In the genomic region with DNA sequence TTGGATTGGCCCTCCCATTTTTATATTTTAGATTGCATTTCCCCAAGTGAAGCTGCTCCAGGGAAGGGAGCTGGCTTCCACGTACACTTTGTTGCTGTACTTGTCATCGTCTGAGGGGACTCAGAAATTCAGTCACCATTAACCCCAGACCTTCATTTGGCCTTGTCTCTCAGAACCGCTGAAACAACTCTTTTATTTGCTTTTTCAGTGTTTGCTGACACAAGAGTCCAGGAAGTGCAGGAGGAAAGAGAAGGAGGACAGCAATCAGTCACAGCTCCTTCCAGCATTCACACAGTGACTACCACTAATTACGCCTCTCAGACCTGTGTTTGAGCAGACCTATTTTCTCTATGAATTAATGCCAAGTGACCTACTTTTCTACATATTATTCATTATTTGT, we compare ENCODE assay signal across 13 cellular contexts.
DNase-seq lines count a peak whose midpoint lies in the region; FAIRE-seq and TF ChIP-seq lines count a peak whose summit lies in the region.
"Had no signal": no experiment of that assay in that cellular context is flagged by ENCODE, and none has a peak within 500 bp of the region (broad histone marks: within the 10 kb centered on the region; RNA-seq: fewer than 3 reads in every experiment).

No MANE protein-coding gene starts in this region.

- TF ChIP-seq CTCF in spleen (IDR thresholded peaks at IDR 0.05 in 8 of 11, conservative IDR thresholded peaks at IDR 0.05 in 3 of 11) (no peak), D721Med (IDR thresholded peaks at IDR 0.05; ENCODE audit: insufficient read depth, missing control alignments) (no peak)

- H3K27me3 ChIP-seq in spleen (replicated peaks in 1 of 7) = peaks cover 0 to 3% (median 0%) of the 10 kb centered on the region in 7 donors

- no peaks in the 10 kb centered on the region for H3K9me3 ChIP-seq in spleen
- H3K9me3 ChIP-seq: thoracic aorta had no signal

- no peaks in the 10 kb centered on the region for H3K36me3 ChIP-seq in spleen
- H3K36me3 ChIP-seq: thoracic aorta had no signal

- no peak for TF ChIP-seq POLR2A in spleen (IDR thresholded peaks at IDR 0.05)

- H3K27ac ChIP-seq in spleen = peak overlapping the region in 5 of 8 donors; percentile 2 to 44 (median 35)
- H3K27ac ChIP-seq: thoracic aorta had no signal

- FAIRE-seq in D721Med (lab: Jason Lieb, UNC) = no peak

- no peak overlapping the region for H3K4me3 ChIP-seq in spleen
- H3K4me3 ChIP-seq: thoracic aorta had no signal

- WGBS in spleen, 5 donors = 51 to 78% (median 66%) methylated on average over 4 of the region's 4 CpGs

- intact Hi-C loops in spleen (cut with DNase I; ENCODE audit: low total_unique reads) = no loop called here

- DNase-seq in NCI-H1417 (lab: John Stamatoyannopoulos, UW) = peak; percentile 82 to 94 (median 90)
- peak; percentile 81 for DNase-seq in NCI-H748 treated with DMSO at 0.1 percent for 48 hours (lab: John Stamatoyannopoulos, UW)
- peak; percentile 81 for DNase-seq in left kidney (ENCODE audit: low read depth, low spot score)
- DNase-seq in spleen = no peak
- DNase-seq in COLO668 (lab: John Stamatoyannopoulos, UW; ENCODE audit: unreplicated experiment) = no peak
- DNase-seq in D721Med (ENCODE audit: insufficient read length, low spot score) = no peak
- no peak for DNase-seq in SW 1271 (lab: John Stamatoyannopoulos, UW)
- DNase-seq: activated CD4-positive, CD25-positive, alpha-beta regulatory T cell treated with anti-CD3 and anti-CD28 coated beads, Interleukin-2, amount 50 U/mL, for 72 hours; activated T-cell treated with anti-CD3 and anti-CD28 coated beads, Interleukin-2, amount 50 U/mL, for 1 hour; effector memory CD8-positive, alpha-beta T cell; Karpas-422; midbrain had no signal

- peaks cover 0 to 3% (median 0%) of the 10 kb centered on the region in 6 donors for H3K4me1 ChIP-seq in spleen

Comparison
In these comparisons a context has a peak if more than half of its experiments do, and no peak if none do; other contexts are left out.
1. DNase-seq: peak in NCI-H1417 (3 of 3), NCI-H748 treated with DMSO at 0.1 percent for 48 hours (single experiment) and left kidney (single experiment); none in spleen (single experiment), COLO668 (single experiment), D721Med (single experiment) and SW 1271 (0 of 2).